8 cellular contexts compared by ENCODE assay signal in genomic region chr19:18001837-18002345, GRCh38. TPM values are rescaled to one million over a fixed set of nuclear protein-coding genes. Genes with fewer than 3 reads are reported as not detected.
DNase-seq lines count a peak whose midpoint lies in the region; ATAC-seq and TF ChIP-seq lines count a peak whose summit lies in the region.

No MANE protein-coding gene starts in this region.

- H3K9me3 ChIP-seq in BE2C, result no peaks in the 10 kb centered on the region
- no peaks in the 10 kb centered on the region for H3K9me3 ChIP-seq in KOPT-K1 (ENCODE audit: insufficient read depth, low read length, poor library complexity, severe bottlenecking)

- no peak overlapping the region for H3K27ac Mint-ChIP-seq in nephron

- H3K9me3 Mint-ChIP-seq in nephron, result peaks cover 4% of the 10 kb centered on the region

- TF ChIP-seq CTCF in BE2C (IDR thresholded peaks at IDR 0.05; ENCODE audit: low read depth, low read length) (no peak), coronary artery (IDR thresholded peaks at IDR 0.05) (no peak), nephron (IDR thresholded peaks at IDR 0.05; ENCODE audit: unreplicated experiment in 3 of 3) (no peak)

- H3K4me3 ChIP-seq in BE2C (ENCODE audit: low read depth, low read length), result peak overlapping the region; percentile 52
- peak overlapping the region; percentile 95 for H3K4me3 ChIP-seq in coronary artery

- peaks cover 27% of the 10 kb centered on the region for H3K27me3 Mint-ChIP-seq in nephron (ENCODE audit: low read depth)

- ATAC-seq in HG02884 (IDR thresholded peaks at IDR 0.05; ENCODE audit: unreplicated experiment) (no peak), GM21619 (IDR thresholded peaks at IDR 0.05; ENCODE audit: unreplicated experiment) (no peak), GM18868 (IDR thresholded peaks at IDR 0.05; ENCODE audit: unreplicated experiment) (no peak)

- H3K4me1 Mint-ChIP-seq in nephron, result peaks cover 6% of the 10 kb centered on the region

- H3K27me3 ChIP-seq in BE2C, result peaks cover 7% of the 10 kb centered on the region

- H3K36me3 Mint-ChIP-seq in nephron (ENCODE audit: low read depth), result no peaks in the 10 kb centered on the region

- peak overlapping the region; percentile 62 for H3K27ac ChIP-seq in KOPT-K1 (ENCODE audit: low read depth, low read length, poor library complexity, severe bottlenecking)
- peak overlapping the region; percentile 96 for H3K27ac ChIP-seq in coronary artery

- H3K4me1 ChIP-seq in BE2C, result no peaks in the 10 kb centered on the region; the same call in 1 of the 2 replicates

- no peaks in the 10 kb centered on the region for H3K36me3 ChIP-seq in BE2C
- H3K36me3 ChIP-seq in KOPT-K1 (ENCODE audit: insufficient read depth, low read length), result no peaks in the 10 kb centered on the region

- H3K4me3 Mint-ChIP-seq in nephron, result peak overlapping the region in 2 of 3 experiments; percentile 67

- DNase-seq in BE2C (no peak), coronary artery (ENCODE audit: low spot score) (no peak), OCI-M2 (lab: John Stamatoyannopoulos, UW; ENCODE audit: unreplicated experiment) (no peak)

RNA-seq across cellular contexts. Expression of gene ARRDC2, which starts 6.1 kb away (rescaled TPM):
- 2.8 TPM for polyA plus RNA-seq in BE2C (2012; ENCODE audit: insufficient read depth, insufficient read length, low read depth)

RNA-seq across cellular contexts. Expression of gene KCNN1, which starts 35.0 kb away (rescaled TPM):
- polyA plus RNA-seq in BE2C (2012; ENCODE audit: insufficient read depth, insufficient read length, low read depth), result 9.5 TPM
